Comparison of ENCODE assay signal across 27 cellular contexts in the genomic region with DNA sequence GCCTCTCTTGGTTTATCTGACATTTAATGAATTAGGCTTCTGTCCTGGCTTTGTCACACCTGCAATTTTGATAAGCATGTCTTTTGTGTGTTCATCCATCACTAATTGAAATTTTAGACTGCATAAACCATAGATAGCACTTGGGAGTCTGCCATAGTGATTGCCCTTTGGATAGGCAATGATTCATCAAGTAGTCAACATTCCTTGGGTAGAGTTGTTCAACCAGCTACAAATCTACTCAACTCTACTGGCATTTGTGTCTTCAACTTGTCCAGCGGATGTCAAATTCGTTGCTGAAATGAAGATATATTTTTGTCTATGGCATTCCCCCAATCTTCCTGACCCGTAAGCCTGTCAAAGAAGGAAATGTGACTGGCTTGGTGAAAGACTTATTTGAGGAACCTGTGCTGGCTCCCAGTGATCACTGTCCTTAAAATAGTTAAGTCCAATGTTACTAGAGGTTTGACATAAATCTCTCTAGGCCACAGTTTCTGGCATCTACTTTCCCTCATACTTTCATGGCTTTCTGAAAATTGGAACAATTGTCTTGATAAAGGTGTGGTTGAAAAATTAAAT. TPM values are rescaled to one million over a fixed set of nuclear protein-coding genes. Genes with fewer than 3 reads are reported as not detected.
A peak's percentile ranks its signal among the peaks of the same experiment; 100 is the strongest.
DNase-seq lines count a peak whose midpoint lies in the region; ATAC-seq, FAIRE-seq and TF ChIP-seq lines count a peak whose summit lies in the region.
"Had no signal": no experiment of that assay in that cellular context is flagged by ENCODE, and none has a peak within 500 bp of the region (broad histone marks: within the 10 kb centered on the region; RNA-seq: fewer than 3 reads in every experiment).

No MANE protein-coding gene starts in this region.

- WGBS in A549 (ENCODE audit: missing lambda C conversion rate), result 59% methylated on average over 3 of the region's 3 CpGs
- WGBS in aorta, 2 donors, result 62 to 67% methylated on average over 3 of the region's 3 CpGs

- no peak overlapping the region for H3K9ac ChIP-seq in HCT116 (ENCODE audit: low read length)
- H3K9ac ChIP-seq: neural progenitor cell, parathyroid adenoma had no signal

- FAIRE-seq in A549 (lab: Jason Lieb, UNC), result peak; percentile 18
- FAIRE-seq: endothelial cell of umbilical vein had no signal

- H4K20me1 ChIP-seq in HCT116 (ENCODE audit: insufficient read depth), result no peaks in the 10 kb centered on the region

- TF ChIP-seq POLR2A in A549 (IDR thresholded peaks at IDR 0.05; ENCODE audit: low read length) (no peak), HCT116 (IDR thresholded peaks at IDR 0.05; ENCODE audit: borderline replicate concordance, extremely low read depth, insufficient read depth, insufficient read length) (no peak)

- RAD21 ChIA-PET in HCT116 (lab: Charles Lee; ENCODE audit: low non-redundant PET in 1 of 2, low total read pairs in 2 of 2, uncharacterized antibody in 2 of 2, unreplicated experiment in 2 of 2), result no interaction called here

- H3K4me3 ChIP-seq in A549, result no peak overlapping the region
- no peak overlapping the region for H3K4me3 ChIP-seq in HCT116 (replicated peaks in 1 of 2; ENCODE audit: low read depth in 1 of 2, low read length in 2 of 2)
- H3K4me3 ChIP-seq in RWPE2 (ENCODE audit: severe bottlenecking), result no peak overlapping the region
- H3K4me3 ChIP-seq in fibroblast of mammary gland (ENCODE audit: control insufficient read depth, low read depth, low read length), result no peak overlapping the region
- H3K4me3 ChIP-seq in aorta (ENCODE audit: low read length in 2 of 2), result no peak overlapping the region
- H3K4me3 ChIP-seq: HAP-1, heart left ventricle, neural progenitor cell, right lobe of liver, upper lobe of left lung had no signal

- ATAC-seq in A549, result no peak
- no peak for ATAC-seq in HCT116
- ATAC-seq in RWPE2 (ENCODE audit: low read depth), result peak; percentile 48; the same call in 1 of the 3 replicates
- no peak for ATAC-seq in aorta (ENCODE audit: low FRiP score)
- ATAC-seq: right lobe of liver; stimulated activated memory B cell treated with anti-CD40 and anti-IgM and Interleukin-4, amounts not matched to agents 10 μg/mL and 1 μg/mL and 100 μg/mL, for 72 hours had no signal

- H3K27ac ChIP-seq in A549 (no peak overlapping the region), HCT116 (ENCODE audit: low read depth, low read length) (no peak overlapping the region), RWPE2 (ENCODE audit: poor library complexity, severe bottlenecking) (no peak overlapping the region), aorta (ENCODE audit: low read depth in 1 of 2, low read length in 2 of 2) (no peak overlapping the region)
- H3K27ac ChIP-seq: heart left ventricle, neural progenitor cell, parathyroid adenoma, right lobe of liver, upper lobe of left lung, WERI-Rb-1 had no signal

- no peak for TF ChIP-seq CTCF in A549 (IDR thresholded peaks at IDR 0.05)
- TF ChIP-seq CTCF in HCT116 (IDR thresholded peaks at IDR 0.05 in 2 of 3, conservative IDR thresholded peaks at IDR 0.05 in 1 of 3; ENCODE audit: borderline replicate concordance in 1 of 3, insufficient read depth in 1 of 3, low read depth in 2 of 3, low read length in 2 of 3), result no peak
- TF ChIP-seq CTCF in RWPE2 (IDR thresholded peaks at IDR 0.05; ENCODE audit: poor library complexity, severe bottlenecking), result no peak
- TF ChIP-seq CTCF in fibroblast of mammary gland (conservative IDR thresholded peaks at IDR 0.05; ENCODE audit: control insufficient read depth, insufficient read depth, low read depth, low read length), result no peak

- no peaks in the 10 kb centered on the region for H3K9me2 ChIP-seq in HCT116 (ENCODE audit: insufficient read depth)

- H3K27me3 ChIP-seq in HCT116 (ENCODE audit: insufficient read depth, low read length), result no peaks in the 10 kb centered on the region
- no peaks in the 10 kb centered on the region for H3K27me3 ChIP-seq in RWPE2 (ENCODE audit: insufficient read depth, poor library complexity, severe bottlenecking)
- H3K27me3 ChIP-seq in aorta (ENCODE audit: control insufficient read depth in 1 of 2, insufficient read depth in 2 of 2, low read length in 1 of 2), result no peaks in the 10 kb centered on the region
- H3K27me3 ChIP-seq: heart left ventricle, neural progenitor cell, right lobe of liver, upper lobe of left lung had no signal

- no peak for TF ChIP-seq EP300 in A549 (IDR thresholded peaks at IDR 0.05)

- intact Hi-C loops in HCT116 (cut with micrococcal nuclease), result no loop called here
- intact Hi-C loops in aorta (cut with DNase I), result no loop called here

- CTCF ChIA-PET in A549 (lab: Yijun Ruan, JAX), result interaction anchor here (0.9 to 2.0 kb wide), 5 partner anchors 10 to 79 kb away, joined by 3 to 8 read pairs (median 5); no protein-coding TSS in a partner anchor
- CTCF ChIA-PET in HCT116 (lab: Charles Lee), result interaction anchor here (1.8 kb wide), 1 partner anchor 16 kb away, joined by 7 read pairs; no protein-coding TSS in a partner anchor

- POLR2A ChIA-PET in A549 (lab: Yijun Ruan, JAX), result no interaction called here
- POLR2A ChIA-PET in HCT116 (lab: Charles Lee), result no interaction called here

- no peaks in the 10 kb centered on the region for H3K79me2 ChIP-seq in HCT116 (ENCODE audit: insufficient read depth, low read length)
- H3K79me2 ChIP-seq: parathyroid adenoma had no signal

- no TSS peak for BruUV-seq in HCT116 (replicated peaks; lab: Mats Ljungman, UMichigan)

- TF ChIP-seq RAD21 in A549 (conservative IDR thresholded peaks at IDR 0.05 in 1 of 2, IDR thresholded peaks at IDR 0.05 in 1 of 2) (no peak), HCT116 (IDR thresholded peaks at IDR 0.05; ENCODE audit: low read depth) (no peak)

- H3K9me3 ChIP-seq in A549 (no peaks in the 10 kb centered on the region), HCT116 (ENCODE audit: control insufficient read depth in 1 of 2, insufficient read depth in 1 of 2, low read depth in 1 of 2, low read length in 2 of 2) (no peaks in the 10 kb centered on the region), RWPE2 (ENCODE audit: severe bottlenecking) (no peaks in the 10 kb centered on the region), aorta (ENCODE audit: control insufficient read depth, low read length) (peaks cover 1% of the 10 kb centered on the region)
- H3K9me3 ChIP-seq: HAP-1, heart left ventricle, right lobe of liver, upper lobe of left lung had no signal

- 0 out of 3 replicates have a peak, but pooled peaks cover 3% of the 10 kb centered on the region for H3K4me1 ChIP-seq in A549
- peaks cover 0 to 6% of the 10 kb centered on the region in 2 experiments; a peak in 1 of 4 replicates for H3K4me1 ChIP-seq in HCT116 (ENCODE audit: control insufficient read depth in 1 of 2, insufficient read depth in 2 of 2, low read length in 2 of 2)
- no peaks in the 10 kb centered on the region for H3K4me1 ChIP-seq in RWPE2 (ENCODE audit: insufficient read depth, poor library complexity, severe bottlenecking)
- H3K4me1 ChIP-seq in aorta (ENCODE audit: control insufficient read depth in 1 of 2, insufficient read depth in 2 of 2, low read length in 2 of 2), result no peaks in the 10 kb centered on the region
- H3K4me1 ChIP-seq: HAP-1, neural progenitor cell, parathyroid adenoma, right lobe of liver, upper lobe of left lung had no signal

- H3K36me3 ChIP-seq in HCT116 (ENCODE audit: control insufficient read depth in 1 of 2, insufficient read depth in 2 of 2, low read length in 2 of 2) (no peaks in the 10 kb centered on the region), RWPE2 (ENCODE audit: low read depth) (no peaks in the 10 kb centered on the region), aorta (ENCODE audit: control insufficient read depth in 1 of 2, insufficient read depth in 2 of 2, low read length in 1 of 2) (no peaks in the 10 kb centered on the region)
- H3K36me3 ChIP-seq: HAP-1, heart left ventricle, neural progenitor cell, right lobe of liver, upper lobe of left lung, WERI-Rb-1 had no signal

- H3K4me2 ChIP-seq in A549 (no peak overlapping the region), HCT116 (ENCODE audit: low read length) (no peak overlapping the region)
- H3K4me2 ChIP-seq: neural progenitor cell had no signal

- DNase-seq in A549 (ENCODE audit: low read depth in 1 of 2, low spot score in 1 of 2) (no peak), HCT116 (ENCODE audit: low read depth, low spot score) (no peak), RWPE2 (ENCODE audit: low spot score) (no peak), fibroblast of mammary gland (ENCODE audit: low read depth) (peak; percentile 25), HuH-7 (ENCODE audit: low spot score) (no peak), aorta (no peak)
- no peak for DNase-seq in activated naive CD4-positive, alpha-beta T cell treated with anti-CD3 and anti-CD28 coated beads, Interleukin-2, amount 50 U/mL, for 16 hours
- no peak for DNase-seq in activated effector memory CD4-positive, alpha-beta T cell treated with Interleukin-2 at 50 U/mL for 16 hours
- DNase-seq: activated CD4-positive, alpha-beta T cell treated with anti-CD3 and anti-CD28 coated beads for 48 hours; activated gamma-delta T cell treated with Interleukin-2 at 50 U/mL for 16 hours; activated T-cell treated with anti-CD3 and anti-CD28 coated beads, Interleukin-2, amount 50 U/mL, for 1 hour; DMS153; GF-D8; heart left ventricle; NCI-H526 treated with DMSO at 0.1 percent for 48 hours; right lobe of liver; stimulated activated CD4-positive, alpha-beta T cell treated with anti-CD3 and anti-CD28 coated beads, Interleukin-12 subunit alpha, Interleukin-12 subunit beta, amount 100 ng/mL, for 4 hours; stimulated activated CD4-positive, alpha-beta T cell treated with anti-CD3 and anti-CD28 coated beads, Interleukin-4, amount 100 ng/mL, for 4 hours; substantia nigra; upper lobe of left lung; WERI-Rb-1 had no signal

- no peak overlapping the region for H2AFZ ChIP-seq in HCT116 (ENCODE audit: low read depth, low read length, poor library complexity, severe bottlenecking)
- H2AFZ ChIP-seq: neural progenitor cell, parathyroid adenoma had no signal

TF ChIP-seq in HCT116, 20 proteins besides CTCF, POLR2A, EP300 and RAD21 (continues in another document):
- TF ChIP-seq EGR1 (IDR thresholded peaks at IDR 0.05; ENCODE audit: low read depth) (no peak), ZNF274 (IDR thresholded peaks at IDR 0.05; ENCODE audit: low read depth, low read length) (no peak), FOSL1 (IDR thresholded peaks at IDR 0.05; ENCODE audit: low read depth) (0 out of 2 replicates have a peak, but pooled peaks have one; percentile 23)

RNA-seq across cellular contexts. Expression of a gene that starts 33.7 kb away (rescaled TPM):
- polyA plus RNA-seq in A549 (2011; rRNA removed) (1.5 TPM in 2 replicates), A549 (2017; fragmentation: RNase III; extraction: RNeasy Plus Mini Kit Qiagen cat#74134 plus additional on column Dnase treatment) (0.61 to 0.88 TPM (median 0.69 TPM) in 3 replicates), aorta (1 to 10 TPM; 2.6 to 8.6 TPM)
- polyA plus RNA-seq in A549 (2012; cell fraction: cytosol; rRNA removed), result 0.81 and 1.0 TPM in 2 replicates
- 3.2 and 3.4 TPM in 2 replicates for polyA plus RNA-seq in A549 (2012; cell fraction: nucleus; rRNA removed)
- polyA minus RNA-seq in A549 (2011; rRNA and poly(A)+ RNA removed), result 3.5 and 4.6 TPM in 2 replicates
- total RNA-seq in HCT116 (2021; ENCODE audit: unreplicated experiment) (0.49 TPM), aorta (10 to 100 TPM; 27.1 to 57.1 TPM)
- polyA plus RNA-seq in HCT116 (2012), result 0.46 and 1.3 TPM in 2 replicates
- total RNA-seq: activated CD8-positive, alpha-beta memory T cell treated with anti-CD3 and anti-CD28 coated beads for 36 hours had no signal

Comparison
In these comparisons a context has a peak if more than half of its experiments do, and no peak if none do; other contexts are left out.
1. RNA of a gene that starts 33.7 kb away (total RNA-seq): 27.1 to 57.1 TPM in aorta; 0.49 TPM in HCT116 (single experiment); every median in the first group is over 10 times any median in the second.